ENCODE assay signal across 8 cellular contexts in the genomic region with DNA sequence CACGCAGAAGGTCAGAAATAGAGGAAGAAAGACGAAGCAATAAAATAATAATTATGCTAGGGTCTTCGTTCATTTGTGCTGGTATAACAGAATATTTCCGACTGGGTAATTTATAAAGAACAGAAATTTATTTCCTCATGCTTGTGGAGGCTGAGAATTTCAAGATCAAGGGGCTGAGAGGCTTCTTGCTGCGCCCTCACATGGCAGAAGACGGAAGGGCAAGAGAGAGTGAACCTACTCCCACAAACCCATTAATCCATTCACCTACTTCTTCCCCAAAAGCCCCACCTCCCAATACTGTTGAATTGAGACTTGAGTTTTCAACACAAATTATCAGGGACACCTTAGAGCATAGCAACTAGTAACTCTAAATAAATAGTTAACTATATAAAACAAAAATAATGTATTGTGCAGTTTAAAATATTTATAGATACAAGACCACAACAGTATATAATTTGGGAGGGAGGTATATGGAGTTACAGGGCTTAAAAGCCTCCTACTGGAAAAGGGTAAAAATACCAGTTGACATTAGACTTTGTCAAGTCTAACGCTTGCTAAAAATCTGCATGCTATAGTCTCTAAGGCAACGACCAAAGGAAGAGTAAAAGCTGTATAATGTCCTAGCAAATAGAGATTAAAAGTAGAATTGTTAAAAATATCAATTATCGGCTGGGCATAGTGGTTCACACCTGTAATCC. TPM values are rescaled to one million over a fixed set of nuclear protein-coding genes. Genes with fewer than 3 reads are reported as not detected.
DNase-seq lines count a peak whose midpoint lies in the region; ATAC-seq, FAIRE-seq and TF ChIP-seq lines count a peak whose summit lies in the region.

No MANE protein-coding gene starts in this region.

- H3K9ac ChIP-seq in GM23248 (no peak overlapping the region), PC-3 (ENCODE audit: low read length) (no peak overlapping the region), astrocyte (ENCODE audit: low read length) (no peak overlapping the region), liver (ENCODE audit: low read depth in 1 of 2, low read length in 2 of 2) (no peak overlapping the region)

- H3K4me2 ChIP-seq in GM23248 (ENCODE audit: unreplicated experiment): no peak overlapping the region
- no peak overlapping the region for H3K4me2 ChIP-seq in PC-3 (ENCODE audit: low read length)
- no peak overlapping the region for H3K4me2 ChIP-seq in astrocyte (ENCODE audit: low read length)

- no peaks in the 10 kb centered on the region for H3K36me3 ChIP-seq in GM23248 (ENCODE audit: low read depth)
- H3K36me3 ChIP-seq in PC-3 (ENCODE audit: low read depth, low read length): no peaks in the 10 kb centered on the region
- H3K36me3 ChIP-seq in astrocyte (ENCODE audit: insufficient read depth, low read length): no peaks in the 10 kb centered on the region
- no peaks in the 10 kb centered on the region for H3K36me3 ChIP-seq in liver (ENCODE audit: control insufficient read depth in 4 of 4, insufficient read depth in 3 of 4, low read depth in 1 of 4, low read length in 3 of 4)

- in situ Hi-C loops in GM23248 (cut with MboI): no loop called here

- peaks cover 0 to 4% (median 0%) of the 10 kb centered on the region in 7 donors for H3K9me3 Mint-ChIP-seq in CD14-positive monocyte
- H3K9me3 Mint-ChIP-seq in astrocyte (ENCODE audit: unreplicated experiment): no peaks in the 10 kb centered on the region

- no peaks in the 10 kb centered on the region for H3K27me3 ChIP-seq in GM23248 (replicated peaks; ENCODE audit: insufficient read depth)
- H3K27me3 ChIP-seq in PC-3 (ENCODE audit: low read length): no peaks in the 10 kb centered on the region
- H3K27me3 ChIP-seq in astrocyte (ENCODE audit: insufficient read depth, low read length): no peaks in the 10 kb centered on the region
- H3K27me3 ChIP-seq in liver (ENCODE audit: control insufficient read depth in 4 of 4, insufficient read depth in 4 of 4, low read length in 3 of 4): no peaks in the 10 kb centered on the region

- no peak overlapping the region for H3K4me3 ChIP-seq in GM23248
- H3K4me3 ChIP-seq in PC-3 (ENCODE audit: low read length): no peak overlapping the region
- no peak overlapping the region for H3K4me3 ChIP-seq in astrocyte (ENCODE audit: insufficient read depth, low read depth, low read length)
- no peak overlapping the region for H3K4me3 ChIP-seq in liver (ENCODE audit: low read depth in 1 of 3, low read length in 3 of 3)

- no peaks in the 10 kb centered on the region for H3F3A ChIP-seq in GM23248 (ENCODE audit: insufficient read depth)
- no peaks in the 10 kb centered on the region for H3F3A ChIP-seq in PC-3 (ENCODE audit: low read length, unreplicated experiment)

- no peak overlapping the region for H2AFZ ChIP-seq in GM23248
- no peak overlapping the region for H2AFZ ChIP-seq in PC-3 (ENCODE audit: low read length)
- H2AFZ ChIP-seq in astrocyte (ENCODE audit: low read depth, low read length): no peak overlapping the region

- no peak overlapping the region for H3K27ac ChIP-seq in GM23248
- H3K27ac ChIP-seq in PC-3 (ENCODE audit: low read length): no peak overlapping the region
- H3K27ac ChIP-seq in astrocyte (ENCODE audit: low read depth, low read length): no peak overlapping the region
- H3K27ac ChIP-seq in liver (ENCODE audit: low read depth in 1 of 2, low read length in 2 of 2): no peak overlapping the region

- no peak for FAIRE-seq in astrocyte (lab: Jason Lieb, UNC)

- ATAC-seq in PC-3 (peak; percentile 58), HG03045 (IDR thresholded peaks at IDR 0.05; ENCODE audit: unreplicated experiment) (no peak)

- CTCF ChIA-PET in PC-3 (lab: Charles Lee): interaction anchor here (0.5 kb wide), 1 partner anchor 161 kb away, joined by 4 read pairs; no protein-coding TSS in a partner anchor

- H3K4me3 Mint-ChIP-seq in CD14-positive monocyte: no peak overlapping the region
- H3K4me3 Mint-ChIP-seq in astrocyte (ENCODE audit: unreplicated experiment): no peak overlapping the region

- H3K9me3 ChIP-seq in GM23248 (ENCODE audit: low read depth) (no peaks in the 10 kb centered on the region), PC-3 (ENCODE audit: low read length) (no peaks in the 10 kb centered on the region), astrocyte (ENCODE audit: insufficient read depth, low read depth, low read length) (no peaks in the 10 kb centered on the region), liver (ENCODE audit: control insufficient read depth in 4 of 4, low read length in 3 of 4) (no peaks in the 10 kb centered on the region)

- DNase-seq in CD14-positive monocyte (ENCODE audit: low spot score): peak; percentile 51
- peak; percentile 56 for DNase-seq in GM23248
- DNase-seq in PC-3: peak; percentile 37
- peak; percentile 4 for DNase-seq in astrocyte (ENCODE audit: low read depth)
- DNase-seq in putamen (ENCODE audit: low spot score): no peak
- no peak for DNase-seq in T1000 (lab: John Stamatoyannopoulos, UW)

- WGBS in GM23248 (ENCODE audit: low coverage in 1 of 2, low lambda C conversion rate in 2 of 2, missing lambda C conversion rate in 2 of 2), 2 experiments: 46 to 50% methylated on average over 9 of the region's 9 CpGs
- WGBS in liver: 58% methylated on average over 9 of the region's 9 CpGs

- H3K27ac Mint-ChIP-seq in CD14-positive monocyte (no peak overlapping the region), astrocyte (ENCODE audit: unreplicated experiment) (no peak overlapping the region)

- H3K79me2 ChIP-seq in GM23248 (ENCODE audit: insufficient read depth): no peaks in the 10 kb centered on the region
- no peaks in the 10 kb centered on the region for H3K79me2 ChIP-seq in PC-3 (ENCODE audit: low read length)
- no peaks in the 10 kb centered on the region for H3K79me2 ChIP-seq in astrocyte (ENCODE audit: insufficient read depth, low read length)

- H4K20me1 ChIP-seq in GM23248 (ENCODE audit: insufficient read depth) (no peaks in the 10 kb centered on the region), PC-3 (ENCODE audit: low read length) (no peaks in the 10 kb centered on the region), astrocyte (ENCODE audit: insufficient read depth, low read length) (no peaks in the 10 kb centered on the region)

- TF ChIP-seq CTCF in CD14-positive monocyte (IDR thresholded peaks at IDR 0.05) (peak; percentile 81), PC-3 (conservative IDR thresholded peaks at IDR 0.05; ENCODE audit: low read depth, low read length) (peak; percentile 46; the same call in 1 of the 2 replicates), astrocyte (IDR thresholded peaks at IDR 0.05; ENCODE audit: insufficient read depth, low read depth, low read length) (peak; percentile 43), liver (IDR thresholded peaks at IDR 0.05; ENCODE audit: low read depth, low read length, missing input control) (peak; percentile 22)

- H3K36me3 Mint-ChIP-seq in CD14-positive monocyte (no peaks in the 10 kb centered on the region), astrocyte (ENCODE audit: low read depth, unreplicated experiment) (no peaks in the 10 kb centered on the region)

- H3K4me1 Mint-ChIP-seq in CD14-positive monocyte (peaks cover 10% of the 10 kb centered on the region), astrocyte (ENCODE audit: low read depth, unreplicated experiment) (no peaks in the 10 kb centered on the region)

- intact Hi-C loops in CD14-positive monocyte (cut with micrococcal nuclease) (no loop called here), PC-3 (cut with micrococcal nuclease) (loop anchor here (2.0 kb wide), 1 partner anchor 82 kb away; no protein-coding TSS in a partner anchor)

- peak in 1 of 2 donors; percentile 36 for TF ChIP-seq RAD21 in liver (IDR thresholded peaks at IDR 0.05)

- POLR2A ChIA-PET in PC-3 (lab: Charles Lee; ENCODE audit: unreplicated experiment): no interaction called here

- H3K27me3 Mint-ChIP-seq in CD14-positive monocyte (ENCODE audit: low read depth in 3 of 3) (peaks cover 0 to 2% (median 1%) of the 10 kb centered on the region in 3 donors), astrocyte (ENCODE audit: low read depth, unreplicated experiment) (peaks cover 4% of the 10 kb centered on the region)

- H3K9me2 ChIP-seq in GM23248 (ENCODE audit: insufficient read depth) (no peaks in the 10 kb centered on the region), PC-3 (replicated peaks; ENCODE audit: low read length) (no peaks in the 10 kb centered on the region)

- no peaks in the 10 kb centered on the region for H3K4me1 ChIP-seq in GM23248 (ENCODE audit: insufficient read depth)
- no peaks in the 10 kb centered on the region for H3K4me1 ChIP-seq in PC-3 (ENCODE audit: insufficient read depth, low read length)
- no peaks in the 10 kb centered on the region for H3K4me1 ChIP-seq in astrocyte (ENCODE audit: insufficient read depth, low read length)
- H3K4me1 ChIP-seq in liver (ENCODE audit: control insufficient read depth in 4 of 4, insufficient read depth in 4 of 4, low read length in 3 of 4): no peaks in the 10 kb centered on the region

- BruUV-seq in PC-3 (replicated peaks; lab: Mats Ljungman, UMichigan): no TSS peak

TF ChIP-seq in liver, 16 proteins besides CTCF, POLR2A, EP300 and RAD21:
- TF ChIP-seq, protein P1, sequence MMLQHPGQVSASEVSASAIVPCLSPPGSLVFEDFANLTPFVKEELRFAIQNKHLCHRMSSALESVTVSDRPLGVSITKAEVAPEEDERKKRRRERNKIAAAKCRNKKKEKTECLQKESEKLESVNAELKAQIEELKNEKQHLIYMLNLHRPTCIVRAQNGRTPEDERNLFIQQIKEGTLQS (IDR thresholded peaks at IDR 0.05): no peak

RNA-seq across cellular contexts. Expression of a gene that starts 40.3 kb away (rescaled TPM):
- polyA plus RNA-seq in CD14-positive monocyte: 1 to 10 TPM; 4.4 to 8.7 TPM
- total RNA-seq in GM23248 (2014; rRNA removed; shearing (Covaris generic)): 18.5 and 19.7 TPM in 2 replicates
- 21.5 and 22.0 TPM in 2 replicates for polyA plus RNA-seq in GM23248 (2016; fragmentation: Nextera tagmentation; extraction: Ambion mirVana)
- 12.2 and 14.6 TPM in 2 replicates for total RNA-seq in PC-3 (2014; rRNA removed)
- 28.7 and 31.4 TPM in 2 replicates for total RNA-seq in astrocyte
- 10 to 100 TPM; 10.4 to 14.8 TPM for total RNA-seq in liver
- polyA plus RNA-seq in liver: 1 to 10 TPM; 5.2 to 7.9 TPM

Comparison
In these comparisons a context has a peak if more than half of its experiments do, and no peak if none do; other contexts are left out.
1. DNase-seq: peak in CD14-positive monocyte (single experiment), GM23248 (single experiment), PC-3 (single experiment) and astrocyte (single experiment); none in putamen (single experiment) and T1000 (single experiment).
2. CTCF ChIP-seq: peak in every context shown above with its lines; median percentile 81 in CD14-positive monocyte; 46 in PC-3; 43 in astrocyte; 22 in liver.